In the genomic region with DNA sequence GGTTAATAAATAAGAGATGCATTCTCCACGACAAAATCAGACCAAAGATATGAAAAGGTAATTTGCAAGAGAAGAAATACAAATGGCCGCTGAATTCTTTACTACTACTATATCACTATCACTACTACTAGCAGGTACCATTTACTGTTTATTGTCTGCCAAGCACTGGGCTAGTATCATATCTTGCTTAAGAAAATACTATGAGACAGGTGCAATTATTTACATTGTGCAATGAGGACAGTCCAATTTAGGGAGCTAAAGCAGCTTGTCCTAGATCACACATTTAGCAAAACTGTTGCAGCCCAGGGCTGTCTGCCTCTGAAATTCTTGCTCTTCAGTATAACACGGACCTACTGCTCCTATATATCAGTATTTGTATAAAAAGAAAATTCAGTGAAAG, we compare ENCODE assay signal across 26 cellular contexts.
"Had no signal": no experiment of that assay in that cellular context is flagged by ENCODE, and none has a peak within 500 bp of the region (broad histone marks: within the 10 kb centered on the region; RNA-seq: fewer than 3 reads in every experiment).

No MANE protein-coding gene starts in this region.

- H3K9ac ChIP-seq: neural progenitor cell had no signal

- ATAC-seq: gastroesophageal sphincter; natural killer cell treated with Interleukin-12 subunit alpha and Interleukin-12 subunit beta and Interleukin-15 and Interleukin-18, amount 100 ng/mL, for 72 hours; right cardiac atrium; stimulated activated effector memory CD8-positive, alpha-beta T cell treated with anti-CD3 and anti-CD28 coated beads, Interleukin-12 subunit alpha, Interleukin-12 subunit beta, amount 100 ng/mL, for 72 hours; stimulated activated naive CD8-positive, alpha-beta T cell treated with anti-CD3 and anti-CD28 coated beads, Interleukin-15, Interleukin-2, amounts not matched to agents 100 U/mL and 50 U/mL, for 24 hours had no signal

- DNase-seq: cortex of kidney; dorsolateral prefrontal cortex; effector CD8-positive, alpha-beta T cell; immature natural killer cell; left ventricle myocardium inferior; mesenchymal stem cell; midbrain; nucleus accumbens; ovary; right cardiac atrium; stimulated activated CD4-positive, alpha-beta T cell treated with anti-CD3 and anti-CD28 coated beads, Interleukin-4, amount 100 ng/mL, for 1 hour; stimulated activated CD8-positive, alpha-beta memory T cell treated with anti-CD3 and anti-CD28 coated beads, Interleukin-4, amount 100 ng/mL, for 48 hours; stimulated activated naive CD8-positive, alpha-beta T cell treated with anti-CD3 and anti-CD28 coated beads, Interleukin-15, Interleukin-2, amounts not matched to agents 100 U/mL and 50 U/mL, for 24 hours; thyroid gland had no signal

- H3K4me3 ChIP-seq: dorsolateral prefrontal cortex, esophagus muscularis mucosa, gastroesophageal sphincter, left ventricle myocardium inferior, lung, neural progenitor cell, ovary, suprapubic skin, thyroid gland had no signal

- H3K27me3 Mint-ChIP-seq: natural killer cell treated with Interleukin-12 subunit alpha and Interleukin-12 subunit beta and Interleukin-15 and Interleukin-18, amount 100 ng/mL, for 72 hours; progenitor cell of endocrine pancreas; type B pancreatic cell had no signal

- H3K4me3 Mint-ChIP-seq: immature natural killer cell; natural killer cell treated with Interleukin-12 subunit alpha and Interleukin-12 subunit beta and Interleukin-15 and Interleukin-18, amount 100 ng/mL, for 72 hours; neural progenitor cell; stimulated activated effector memory CD8-positive, alpha-beta T cell treated with anti-CD3 and anti-CD28 coated beads, Interleukin-12 subunit alpha, Interleukin-12 subunit beta, amount 100 ng/mL, for 72 hours; type B pancreatic cell had no signal

- H3K36me3 ChIP-seq: esophagus muscularis mucosa, gastroesophageal sphincter, neural progenitor cell, ovary, suprapubic skin, thyroid gland had no signal

- H3K27me3 ChIP-seq: dorsolateral prefrontal cortex, esophagus muscularis mucosa, gastroesophageal sphincter, neural progenitor cell, ovary, suprapubic skin, thyroid gland had no signal

- FAIRE-seq: endometrium, keratinocyte, urothelium cell line had no signal

- H3K27ac Mint-ChIP-seq: immature natural killer cell; natural killer cell treated with Interleukin-12 subunit alpha and Interleukin-12 subunit beta and Interleukin-15 and Interleukin-18, amount 100 ng/mL, for 72 hours; neural progenitor cell; progenitor cell of endocrine pancreas; stimulated activated effector memory CD8-positive, alpha-beta T cell treated with anti-CD3 and anti-CD28 coated beads, Interleukin-12 subunit alpha, Interleukin-12 subunit beta, amount 100 ng/mL, for 72 hours; type B pancreatic cell had no signal

- H3K27ac ChIP-seq: dorsolateral prefrontal cortex, esophagus muscularis mucosa, gastroesophageal sphincter, left ventricle myocardium inferior, neural progenitor cell, ovary, suprapubic skin, thyroid gland had no signal

- H3K36me3 Mint-ChIP-seq: natural killer cell treated with Interleukin-12 subunit alpha and Interleukin-12 subunit beta and Interleukin-15 and Interleukin-18, amount 100 ng/mL, for 72 hours; neural progenitor cell; stimulated activated effector memory CD8-positive, alpha-beta T cell treated with anti-CD3 and anti-CD28 coated beads, Interleukin-12 subunit alpha, Interleukin-12 subunit beta, amount 100 ng/mL, for 72 hours; type B pancreatic cell had no signal

- H3K9me3 Mint-ChIP-seq: immature natural killer cell; natural killer cell treated with Interleukin-12 subunit alpha and Interleukin-12 subunit beta and Interleukin-15 and Interleukin-18, amount 100 ng/mL, for 72 hours; neural progenitor cell; stimulated activated effector memory CD8-positive, alpha-beta T cell treated with anti-CD3 and anti-CD28 coated beads, Interleukin-12 subunit alpha, Interleukin-12 subunit beta, amount 100 ng/mL, for 72 hours; type B pancreatic cell had no signal

- H3K9me3 ChIP-seq: esophagus muscularis mucosa, gastroesophageal sphincter, left ventricle myocardium inferior, ovary, suprapubic skin, thyroid gland had no signal
